In the genomic region with DNA sequence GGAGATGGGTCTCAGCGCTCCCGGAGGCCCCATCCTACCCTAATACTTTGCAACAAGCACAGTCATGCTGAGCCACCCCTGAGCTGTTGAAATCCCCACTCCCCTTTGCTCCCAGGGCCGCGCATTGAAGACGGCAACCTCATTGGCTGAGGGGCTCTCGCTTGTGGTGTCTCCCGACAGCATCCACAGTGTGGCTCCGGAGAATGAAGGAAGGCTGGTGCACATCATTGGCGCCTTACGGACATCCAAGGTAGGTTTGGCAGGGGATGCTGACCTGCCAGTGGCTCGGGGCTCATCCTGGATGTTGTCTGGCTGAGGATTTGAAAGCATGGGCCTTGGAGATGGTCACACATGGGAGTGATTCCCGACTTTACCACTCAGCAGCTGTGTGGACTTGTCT, we compare ENCODE assay signal across 17 cellular contexts. TPM values are rescaled to one million over a fixed set of nuclear protein-coding genes. Genes with fewer than 3 reads are reported as not detected.
A peak's percentile ranks its signal among the peaks of the same experiment; 100 is the strongest.
DNase-seq lines count a peak whose midpoint lies in the region; ATAC-seq and TF ChIP-seq lines count a peak whose summit lies in the region.
"Had no signal": no experiment of that assay in that cellular context is flagged by ENCODE, and none has a peak within 500 bp of the region (broad histone marks: within the 10 kb centered on the region; RNA-seq: fewer than 3 reads in every experiment).

No MANE protein-coding gene starts in this region.

- CTCF ChIA-PET in RWPE1 (lab: Yijun Ruan, JAX) = no interaction called here

- peaks cover 46% of the 10 kb centered on the region for H3K36me3 Mint-ChIP-seq in endothelial cell (ENCODE audit: low read depth, unreplicated experiment)

- intact Hi-C loops in gastrocnemius medialis (cut with DNase I; ENCODE audit: low total_unique reads) = no loop called here

- POLR2A ChIA-PET in RWPE1 (lab: Yijun Ruan, JAX; ENCODE audit: low non-redundant PET) = no interaction called here

- TF ChIP-seq CTCF in RWPE1 (conservative IDR thresholded peaks at IDR 0.05; ENCODE audit: low read depth) (no peak), gastrocnemius medialis (IDR thresholded peaks at IDR 0.05 in 4 of 5, conservative IDR thresholded peaks at IDR 0.05 in 1 of 5) (no peak), endothelial cell (IDR thresholded peaks at IDR 0.05; ENCODE audit: unreplicated experiment) (no peak)

- H3K27me3 ChIP-seq in gastrocnemius medialis = no peaks in the 10 kb centered on the region
- H3K27me3 ChIP-seq: BLaER1 had no signal

- H3K27ac Mint-ChIP-seq in endothelial cell (ENCODE audit: unreplicated experiment) = no peak overlapping the region
- H3K27ac Mint-ChIP-seq: B cell; CD8-positive, alpha-beta T cell had no signal

- peak; percentile 25 for DNase-seq in activated effector memory CD4-positive, alpha-beta T cell treated with anti-CD3 and anti-CD28 coated beads, Interleukin-2, amount 50 U/mL, for 16 hours
- no peak for DNase-seq in activated effector memory CD4-positive, alpha-beta T cell treated with Interleukin-2 at 50 U/mL for 16 hours
- peak; percentile 13 for DNase-seq in 8988T
- no peak for DNase-seq in RWPE1 (ENCODE audit: low spot score)
- DNase-seq in gastrocnemius medialis = no peak
- DNase-seq in endothelial cell (ENCODE audit: low spot score) = no peak
- DNase-seq: Caco-2; CD4-positive, CD25-positive, alpha-beta regulatory T cell; CD8-positive, alpha-beta T cell; DMS153; DND-41; GOT3; HFFc6 had no signal

- ATAC-seq in gastrocnemius medialis = no peak
- ATAC-seq: CD8-positive, alpha-beta T cell had no signal

- H3K4me3 Mint-ChIP-seq in endothelial cell (ENCODE audit: unreplicated experiment) = no peak overlapping the region
- H3K4me3 Mint-ChIP-seq: B cell; CD8-positive, alpha-beta T cell; HFFc6 had no signal

- no peak for TF ChIP-seq POLR2A in gastrocnemius medialis (IDR thresholded peaks at IDR 0.05)

- H3K27ac ChIP-seq in RWPE1 = peak overlapping the region; percentile 30
- peak overlapping the region in 3 of 4 donors; percentile 19 to 94 (median 52) for H3K27ac ChIP-seq in gastrocnemius medialis
- H3K27ac ChIP-seq: BLaER1, C4-2B had no signal

- H3K9me3 ChIP-seq in gastrocnemius medialis = no peaks in the 10 kb centered on the region
- H3K9me3 ChIP-seq: BLaER1, Caco-2, HAP-1 had no signal

- H3K36me3 ChIP-seq in gastrocnemius medialis = peaks cover 0 to 65% of the 10 kb centered on the region in 2 donors

- H3K4me3 ChIP-seq in gastrocnemius medialis = no peak overlapping the region
- H3K4me3 ChIP-seq: BLaER1, HAP-1 had no signal

- H3K4me1 Mint-ChIP-seq in endothelial cell (ENCODE audit: unreplicated experiment) = peaks cover 11% of the 10 kb centered on the region

- peaks cover 3% of the 10 kb centered on the region for H3K27me3 Mint-ChIP-seq in endothelial cell (ENCODE audit: unreplicated experiment)
- H3K27me3 Mint-ChIP-seq: B cell; CD4-positive, CD25-positive, alpha-beta regulatory T cell had no signal

- H3K9me3 Mint-ChIP-seq in endothelial cell (ENCODE audit: unreplicated experiment) = no peaks in the 10 kb centered on the region
- H3K9me3 Mint-ChIP-seq: CD4-positive, CD25-positive, alpha-beta regulatory T cell; CD8-positive, alpha-beta T cell; HFFc6 had no signal

- in situ Hi-C loops in gastrocnemius medialis (cut with MboI; ENCODE audit: low sequenced_read_pairs in 4 of 4) = loop anchor here in 1 of 4 donors (25.0 kb wide), 1 partner anchor 932 kb away; the partner anchor contains the start of gene MRPS25

- H3K4me1 ChIP-seq in gastrocnemius medialis = peaks cover 20 to 29% of the 10 kb centered on the region in 2 donors

RNA-seq across cellular contexts. Expression of gene TMEM43, which starts 5.9 kb away (rescaled TPM):
- 100 to 1,000 TPM in 1 of 4 donors, 10 to 100 TPM in 3; 68.2 to 128 (median 78.6) TPM for total RNA-seq in gastrocnemius medialis
- total RNA-seq in endothelial cell (ENCODE audit: unreplicated experiment) = 31.9 TPM

RNA-seq across cellular contexts. Expression of gene CHCHD4, which starts 6.0 kb away (rescaled TPM):
- total RNA-seq in gastrocnemius medialis (10 to 100 TPM; 16.2 to 49.4 (median 22.8) TPM), endothelial cell (ENCODE audit: unreplicated experiment) (11.1 TPM)

RNA-seq across cellular contexts. Expression of gene XPC, which starts 47.7 kb away (rescaled TPM):
- total RNA-seq in gastrocnemius medialis (10 to 100 TPM; 22.0 to 30.6 (median 27.0) TPM), endothelial cell (ENCODE audit: unreplicated experiment) (35.6 TPM)

RNA-seq across cellular contexts. Expression of gene LSM3, which starts 47.9 kb away (rescaled TPM):
- total RNA-seq in gastrocnemius medialis (10 to 100 TPM; 11.6 to 16.8 (median 14.2) TPM), endothelial cell (ENCODE audit: unreplicated experiment) (14.7 TPM)

Comparison
In these comparisons a context has a peak if more than half of its experiments do, and no peak if none do; other contexts are left out.
1. DNase-seq: peak in activated effector memory CD4-positive, alpha-beta T cell treated with anti-CD3 and anti-CD28 coated beads, Interleukin-2, amount 50 U/mL, for 16 hours (single experiment) and 8988T (single experiment); none in activated effector memory CD4-positive, alpha-beta T cell treated with Interleukin-2 at 50 U/mL for 16 hours (single experiment), RWPE1 (single experiment), gastrocnemius medialis (0 of 2) and endothelial cell (single experiment).